Comparison of ENCODE assay signal across 8 cellular contexts in genomic region chr1:41902125-41902524, GRCh38. TPM values are rescaled to one million over a fixed set of nuclear protein-coding genes. Genes with fewer than 3 reads are reported as not detected.
DNase-seq lines count a peak whose midpoint lies in the region; ATAC-seq and TF ChIP-seq lines count a peak whose summit lies in the region.

No MANE protein-coding gene starts in this region.

- peaks cover 49% of the 10 kb centered on the region for H3K4me1 ChIP-seq in CD4-positive, CD25-positive, alpha-beta regulatory T cell (ENCODE audit: control insufficient read depth, insufficient read depth, low read length, poor library complexity, severe bottlenecking)
- H3K4me1 ChIP-seq in HUES48 (ENCODE audit: control insufficient read depth, insufficient read depth, low read length) (no peaks in the 10 kb centered on the region; the same call in 1 of the 2 replicates), HAP-1 (no peaks in the 10 kb centered on the region), ascending aorta (no peaks in the 10 kb centered on the region)

- peak overlapping the region; percentile 25 for H3K27ac ChIP-seq in CD4-positive, CD25-positive, alpha-beta regulatory T cell (ENCODE audit: insufficient read depth, low read length, poor library complexity, severe bottlenecking)
- H3K27ac ChIP-seq in HUES48 (ENCODE audit: low read depth, low read length) (peak overlapping the region; percentile 22), brain microvascular endothelial cell (peak overlapping the region; percentile 92), ascending aorta (no peak overlapping the region)

- in situ Hi-C loops in brain microvascular endothelial cell (cut with HindIII; ENCODE audit: low pct_ligation_motif_present, low sequenced_read_pairs) (no loop called here), HAP-1 (cut with MboI; ENCODE audit: low sequenced_read_pairs) (no loop called here)

- H3K9me3 Mint-ChIP-seq in CD4-positive, CD25-positive, alpha-beta regulatory T cell, result peaks cover 0 to 5% (median 0%) of the 10 kb centered on the region in 7 donors

- H3K4me3 ChIP-seq in CD4-positive, CD25-positive, alpha-beta regulatory T cell (ENCODE audit: low read depth, low read length), result peak overlapping the region; percentile 27
- no peak overlapping the region for H3K4me3 ChIP-seq in HUES48 (ENCODE audit: low read depth, low read length)
- no peak overlapping the region for H3K4me3 ChIP-seq in brain microvascular endothelial cell (ENCODE audit: low read depth, low read length)
- H3K4me3 ChIP-seq in HAP-1, result no peak overlapping the region
- H3K4me3 ChIP-seq in ascending aorta, result no peak overlapping the region

- H3K9ac ChIP-seq in HUES48 (ENCODE audit: low read depth, low read length), result no peak overlapping the region

- intact Hi-C loops in ascending aorta (cut with DNase I), result no loop called here

- no peak for ATAC-seq in CD4-positive, CD25-positive, alpha-beta regulatory T cell (ENCODE audit: low read depth in 2 of 2)
- peak; percentile 36 for ATAC-seq in left lobe of liver

- H3K9me3 ChIP-seq in CD4-positive, CD25-positive, alpha-beta regulatory T cell (ENCODE audit: control insufficient read depth in 2 of 2, low read length in 2 of 2), result no peaks in the 10 kb centered on the region
- H3K9me3 ChIP-seq in HUES48 (ENCODE audit: control insufficient read depth, insufficient read depth, low read length) (no peaks in the 10 kb centered on the region), HAP-1 (no peaks in the 10 kb centered on the region), ascending aorta (no peaks in the 10 kb centered on the region)

- DNase-seq in CD4-positive, CD25-positive, alpha-beta regulatory T cell, result no peak
- peak; percentile 78 for DNase-seq in brain microvascular endothelial cell
- no peak for DNase-seq in left lobe of liver (ENCODE audit: low spot score)
- no peak for DNase-seq in HAP-1 (ENCODE audit: low spot score in 2 of 2)
- no peak for DNase-seq in NCI-H345 treated with DMSO at 0.1 percent for 48 hours (lab: John Stamatoyannopoulos, UW; ENCODE audit: unreplicated experiment)
- no peak for DNase-seq in globus pallidus (ENCODE audit: low spot score)
- no peak for DNase-seq in ascending aorta (ENCODE audit: low spot score in 2 of 2)

- no peaks in the 10 kb centered on the region for H3K27me3 ChIP-seq in CD4-positive, CD25-positive, alpha-beta regulatory T cell (ENCODE audit: control insufficient read depth, insufficient read depth, low read length)
- H3K27me3 ChIP-seq in HUES48 (ENCODE audit: control insufficient read depth, insufficient read depth, low read length) (no peaks in the 10 kb centered on the region), brain microvascular endothelial cell (replicated peaks) (no peaks in the 10 kb centered on the region), HAP-1 (ENCODE audit: low read depth) (no peaks in the 10 kb centered on the region), ascending aorta (no peaks in the 10 kb centered on the region)

- no peaks in the 10 kb centered on the region for H3K36me3 ChIP-seq in CD4-positive, CD25-positive, alpha-beta regulatory T cell (ENCODE audit: control insufficient read depth, insufficient read depth, low read length)
- H3K36me3 ChIP-seq in HUES48 (ENCODE audit: control insufficient read depth, insufficient read depth, low read length) (no peaks in the 10 kb centered on the region), brain microvascular endothelial cell (replicated peaks) (no peaks in the 10 kb centered on the region), HAP-1 (replicated peaks) (no peaks in the 10 kb centered on the region), ascending aorta (no peaks in the 10 kb centered on the region)

- peaks cover 3% of the 10 kb centered on the region for H3K36me3 Mint-ChIP-seq in CD4-positive, CD25-positive, alpha-beta regulatory T cell

- H3K27ac Mint-ChIP-seq in CD4-positive, CD25-positive, alpha-beta regulatory T cell, result peak overlapping the region; percentile 49 to 96 (median 93)

- peak overlapping the region in 1 of 4 donors; percentile 69 for H3K4me3 Mint-ChIP-seq in CD4-positive, CD25-positive, alpha-beta regulatory T cell

- no peaks in the 10 kb centered on the region for H3K27me3 Mint-ChIP-seq in CD4-positive, CD25-positive, alpha-beta regulatory T cell

- TF ChIP-seq CTCF in brain microvascular endothelial cell (IDR thresholded peaks at IDR 0.05; ENCODE audit: low read depth, low read length, missing control alignments) (no peak), ascending aorta (IDR thresholded peaks at IDR 0.05) (no peak)

- peaks cover 26 to 84% (median 59%) of the 10 kb centered on the region in 4 donors for H3K4me1 Mint-ChIP-seq in CD4-positive, CD25-positive, alpha-beta regulatory T cell

RNA-seq across cellular contexts. Expression of gene HIVEP3, which starts 16.6 kb away (rescaled TPM):
- total RNA-seq in CD4-positive, CD25-positive, alpha-beta regulatory T cell, result 17.2 TPM
- 10 to 100 TPM in 1 of 4 donors, 1 to 10 TPM in 3; 3.9 to 10.9 (median 6.0) TPM for polyA plus RNA-seq in CD4-positive, CD25-positive, alpha-beta regulatory T cell
- 2.6 TPM for total RNA-seq in left lobe of liver
- 0.32 TPM for total RNA-seq in ascending aorta

Comparison
In these comparisons a context has a peak if more than half of its experiments do, and no peak if none do; other contexts are left out.
1. H3K27ac ChIP-seq: peak in CD4-positive, CD25-positive, alpha-beta regulatory T cell (single experiment), HUES48 (single experiment) and brain microvascular endothelial cell (single experiment); none in ascending aorta (0 of 2).